ENCODE assay signal across 19 cellular contexts in genomic region chr5:147822222-147822621, GRCh38. TPM values are rescaled to one million over a fixed set of nuclear protein-coding genes. Genes with fewer than 3 reads are reported as not detected.
"Had no signal": no experiment of that assay in that cellular context is flagged by ENCODE, and none has a peak within 500 bp of the region (broad histone marks: within the 10 kb centered on the region; RNA-seq: fewer than 3 reads in every experiment).

No MANE protein-coding gene starts in this region.

RNA-seq across cellular contexts. Expression of gene SPINK1, which starts 9.2 kb away (rescaled TPM):
- total RNA-seq: dermis blood vessel endothelial cell, endothelial cell of umbilical vein, esophagus muscularis mucosa, fibroblast of lung, foreskin keratinocyte, gastroesophageal sphincter, natural killer cell, osteoblast, pulmonary artery endothelial cell, testis had no signal
- polyA plus RNA-seq: endothelial cell of umbilical vein, fibroblast of lung, neural cell had no signal

RNA-seq across cellular contexts. Expression of gene JAKMIP2, which starts 39.7 kb away (rescaled TPM):
- total RNA-seq: dermis blood vessel endothelial cell, endothelial cell of umbilical vein, foreskin keratinocyte had no signal
- polyA plus RNA-seq: endothelial cell of umbilical vein, foreskin keratinocyte had no signal

RNA-seq across cellular contexts. Expression of gene SCGB3A2, which starts 56.3 kb away (rescaled TPM):
- total RNA-seq: dermis blood vessel endothelial cell, endothelial cell of umbilical vein, epithelial cell of proximal tubule, esophagus muscularis mucosa, fibroblast of lung, foreskin keratinocyte, gastroesophageal sphincter, heart left ventricle, kidney, left lobe of liver, liver, mononuclear cell, osteoblast, pulmonary artery endothelial cell, spleen, testis, urinary bladder had no signal
- polyA plus RNA-seq: endothelial cell of umbilical vein, fibroblast of lung, foreskin keratinocyte, liver, neural cell, urinary bladder had no signal
